ENCODE assay signal across 8 cellular contexts in genomic region chr2:161423351-161424178, GRCh38. TPM values are rescaled to one million over a fixed set of nuclear protein-coding genes. Genes with fewer than 3 reads are reported as not detected.
DNase-seq lines count a peak whose midpoint lies in the region; ATAC-seq, FAIRE-seq and TF ChIP-seq lines count a peak whose summit lies in the region.

No MANE protein-coding gene starts in this region.

- peaks cover 99% of the 10 kb centered on the region for H3K27me3 ChIP-seq in CD4-positive, alpha-beta T cell (ENCODE audit: control insufficient read depth, insufficient read depth, low read length)
- H3K27me3 ChIP-seq in esophagus muscularis mucosa (peaks cover 12 to 100% (median 95%) of the 10 kb centered on the region in 4 donors), neuron (ENCODE audit: insufficient read depth, low read length) (peaks cover 99% of the 10 kb centered on the region)

- peaks cover 90% of the 10 kb centered on the region for H3K27me3 Mint-ChIP-seq in CD4-positive, alpha-beta T cell
- peaks cover 79% of the 10 kb centered on the region for H3K27me3 Mint-ChIP-seq in T-helper 17 cell

- WGBS in esophagus muscularis mucosa = 27% methylated on average over 15 of the region's 114 CpGs

- peak overlapping the region; percentile 33 to 51 (median 44) for H3K4me3 ChIP-seq in esophagus muscularis mucosa
- peak overlapping the region; percentile 26 for H3K4me3 ChIP-seq in neuron (ENCODE audit: low read length)

- H3K4me3 Mint-ChIP-seq in CD4-positive, alpha-beta T cell = peak overlapping the region; percentile 66
- peak overlapping the region; percentile 84 for H3K4me3 Mint-ChIP-seq in T-helper 17 cell

- H3K9me3 Mint-ChIP-seq in CD4-positive, alpha-beta T cell = peaks cover 2% of the 10 kb centered on the region

- peaks cover 50% of the 10 kb centered on the region for H3K4me1 Mint-ChIP-seq in CD4-positive, alpha-beta T cell (ENCODE audit: low read depth)
- H3K4me1 Mint-ChIP-seq in T-helper 17 cell = peaks cover 18% of the 10 kb centered on the region

- no peaks in the 10 kb centered on the region for H3K36me3 Mint-ChIP-seq in CD4-positive, alpha-beta T cell (ENCODE audit: low read depth)
- peaks cover 6% of the 10 kb centered on the region for H3K36me3 Mint-ChIP-seq in T-helper 17 cell (ENCODE audit: low read depth)

- H3K4me1 ChIP-seq in esophagus muscularis mucosa (peaks cover 19 to 40% (median 36%) of the 10 kb centered on the region in 4 donors), neuron (ENCODE audit: insufficient read depth, low read length) (peaks cover 2% of the 10 kb centered on the region)

- POLR2A ChIA-PET in CD4-positive, alpha-beta T cell (lab: Charles Lee) = interaction anchor here (2.2 kb wide), 1 partner anchor 7 kb away, joined by 6 read pairs; the partner anchor contains the start of gene TBR1

- peak overlapping the region; percentile 56 for H2AFZ ChIP-seq in neuron (ENCODE audit: low read depth, low read length)

- no peak overlapping the region for H3K27ac Mint-ChIP-seq in CD4-positive, alpha-beta T cell
- peak overlapping the region; percentile 62 for H3K27ac Mint-ChIP-seq in T-helper 17 cell

- no peaks in the 10 kb centered on the region for H3K36me3 ChIP-seq in esophagus muscularis mucosa
- no peaks in the 10 kb centered on the region for H3K36me3 ChIP-seq in neuron (ENCODE audit: insufficient read depth, low read length)

- peak in 1 of 10 experiments; percentile 4 for DNase-seq in CD4-positive, alpha-beta T cell
- DNase-seq in T-helper 17 cell (no peak), esophagus muscularis mucosa (ENCODE audit: extremely low spot score) (no peak), HT-29 (ENCODE audit: low spot score) (no peak), HuH-7.5 (ENCODE audit: low spot score) (no peak), urothelium cell line (ENCODE audit: low spot score) (no peak), LoVo (ENCODE audit: low spot score) (no peak)

- peak; percentile 15 for ATAC-seq in CD4-positive, alpha-beta T cell (ENCODE audit: poor library complexity)
- peak; percentile 47 for ATAC-seq in T-helper 17 cell

- TF ChIP-seq EP300 in esophagus muscularis mucosa (IDR thresholded peaks at IDR 0.05) = no peak

- CTCF ChIA-PET in CD4-positive, alpha-beta T cell (lab: Charles Lee) = no interaction called here

- no peak for TF ChIP-seq CTCF in CD4-positive, alpha-beta T cell (IDR thresholded peaks at IDR 0.05)
- TF ChIP-seq CTCF in esophagus muscularis mucosa (IDR thresholded peaks at IDR 0.05) = no peak

- no peak for TF ChIP-seq POLR2A in esophagus muscularis mucosa (IDR thresholded peaks at IDR 0.05; ENCODE audit: low read depth)

- no peak overlapping the region for H3K27ac ChIP-seq in CD4-positive, alpha-beta T cell (ENCODE audit: low read depth, low read length)
- no peak overlapping the region for H3K27ac ChIP-seq in esophagus muscularis mucosa (replicated peaks in 1 of 4)

- H3K9me3 ChIP-seq in CD4-positive, alpha-beta T cell (ENCODE audit: control insufficient read depth, low read length) = peaks cover 10% of the 10 kb centered on the region
- no peaks in the 10 kb centered on the region for H3K9me3 ChIP-seq in T-helper 17 cell (ENCODE audit: control insufficient read depth, low read length, poor library complexity, severe bottlenecking)
- no peaks in the 10 kb centered on the region for H3K9me3 ChIP-seq in esophagus muscularis mucosa
- peaks cover 10% of the 10 kb centered on the region for H3K9me3 ChIP-seq in neuron (ENCODE audit: low read length)

- intact Hi-C loops in CD4-positive, alpha-beta T cell (cut with DNase I, micrococcal nuclease) = no loop called here
- intact Hi-C loops in esophagus muscularis mucosa (cut with DNase I) = no loop called here

- no peak for FAIRE-seq in urothelium cell line (lab: Jason Lieb, UNC)

RNA-seq across cellular contexts. Expression of gene TBR1, which starts 7.5 kb away (rescaled TPM):
- not detected for total RNA-seq in CD4-positive, alpha-beta T cell
- total RNA-seq in T-helper 17 cell (not detected), esophagus muscularis mucosa (not detected)
- total RNA-seq in HT-29 (2014; rRNA removed; shearing (Covaris generic)) = not detected in 2 replicates
